Comparison of ENCODE assay signal across 1 cellular context in genomic region chr10:26479766-26480492, GRCh38.
A peak's percentile ranks its signal among the peaks of the same experiment; 100 is the strongest.
TF ChIP-seq lines count a peak whose summit lies in the region.

No MANE protein-coding gene starts in this region.

TF ChIP-seq in GM12878, 131 proteins besides CTCF, POLR2A, EP300 and RAD21 (continued from another document):
- TF ChIP-seq PAX5 (IDR thresholded peaks at IDR 0.05; ENCODE audit: borderline replicate concordance, low read depth, low read length) (no peak), HDAC2 (IDR thresholded peaks at IDR 0.05) (no peak), ATF2 (IDR thresholded peaks at IDR 0.05; ENCODE audit: low read length) (no peak), ZBTB40 (IDR thresholded peaks at IDR 0.05; ENCODE audit: borderline replicate concordance) (no peak), SMAD5 (IDR thresholded peaks at IDR 0.05; ENCODE audit: low read depth) (no peak), IKZF2 (IDR thresholded peaks at IDR 0.05) (peak in 1 of 2 experiments; percentile 15; a peak in 1 of 4 replicates), ZNF687 (IDR thresholded peaks at IDR 0.05) (0 out of 2 replicates have a peak, but pooled peaks have one; percentile 40), YY1 (IDR thresholded peaks at IDR 0.05; ENCODE audit: low read depth, low read length) (peak; percentile 45; the same call in 1 of the 2 replicates), EED (IDR thresholded peaks at IDR 0.05; ENCODE audit: low read depth) (peak; percentile 43), WRNIP1 (IDR thresholded peaks at IDR 0.05; ENCODE audit: borderline replicate concordance, low read depth, low read length) (no peak), KAT2A (conservative IDR thresholded peaks at IDR 0.05; ENCODE audit: control insufficient read depth, low read depth, low read length) (no peak), TAF1 (IDR thresholded peaks at IDR 0.05; ENCODE audit: borderline replicate concordance, low read depth, low read length) (no peak), ZNF207 (IDR thresholded peaks at IDR 0.05; ENCODE audit: borderline replicate concordance) (no peak), POLR2AphosphoS2 (IDR thresholded peaks at IDR 0.05; ENCODE audit: low read depth, low read length) (no peak), IKZF1 (conservative IDR thresholded peaks at IDR 0.05) (peak; percentile 49; the same call in 1 of the 2 replicates), DPF2 (IDR thresholded peaks at IDR 0.05) (no peak), ZNF622 (IDR thresholded peaks at IDR 0.05) (no peak), NRF1 (conservative IDR thresholded peaks at IDR 0.05; ENCODE audit: low read depth, low read length) (no peak), MEF2B (IDR thresholded peaks at IDR 0.05; ENCODE audit: partially characterized antibody, poor library complexity, severe bottlenecking) (no peak), RUNX3 (IDR thresholded peaks at IDR 0.05; ENCODE audit: low read length) (peak; percentile 82), CHD4 (IDR thresholded peaks at IDR 0.05) (no peak), ETV6 (conservative IDR thresholded peaks at IDR 0.05 in 1 of 2, IDR thresholded peaks at IDR 0.05 in 1 of 2; ENCODE audit: borderline replicate concordance in 1 of 2, low read depth in 1 of 2) (no peak), BCL11A (IDR thresholded peaks at IDR 0.05; ENCODE audit: low read depth, low read length) (no peak), SIN3A (IDR thresholded peaks at IDR 0.05; ENCODE audit: low read depth, low read length) (no peak), ZNF24 (IDR thresholded peaks at IDR 0.05) (no peak), HSF1 (IDR thresholded peaks at IDR 0.05; ENCODE audit: low read depth, low read length) (no peak), NKRF (conservative IDR thresholded peaks at IDR 0.05) (no peak), SMC3 (IDR thresholded peaks at IDR 0.05; ENCODE audit: borderline replicate concordance, low read length) (no peak), NR2C2 (IDR thresholded peaks at IDR 0.05; ENCODE audit: borderline replicate concordance, control insufficient read depth, insufficient read length, low read depth) (no peak)
